ENCODE assay signal across 11 cellular contexts in genomic region chr5:119398713-119399492, GRCh38. TPM values are rescaled to one million over a fixed set of nuclear protein-coding genes. Genes with fewer than 3 reads are reported as not detected.
DNase-seq lines count a peak whose midpoint lies in the region.
"Had no signal": no experiment of that assay in that cellular context is flagged by ENCODE, and none has a peak within 500 bp of the region (broad histone marks: within the 10 kb centered on the region; RNA-seq: fewer than 3 reads in every experiment).

No MANE protein-coding gene starts in this region.

- peaks cover 5% of the 10 kb centered on the region for H3K4me1 ChIP-seq in BLaER1

- DNase-seq in NCI-H446 treated with DMSO at 0.1 percent for 48 hours (lab: John Stamatoyannopoulos, UW) = peak; percentile 57
- peak; percentile 99 for DNase-seq in fibroblast of gingiva (ENCODE audit: low read depth)
- DNase-seq in occipital lobe (lab: John Stamatoyannopoulos, UW) = peak; percentile 10
- no peak for DNase-seq in GM19240 (ENCODE audit: insufficient read length, low spot score)
- no peak for DNase-seq in iPS-NIHi7 (ENCODE audit: extremely low spot score)
- DNase-seq in pons (ENCODE audit: low spot score) = no peak
- no peak for DNase-seq in H7
- DNase-seq: activated naive CD4-positive, alpha-beta T cell treated with anti-CD3 and anti-CD28 coated beads, Interleukin-2, amount 10 ng/mL, durations not matched to agents 7 days and 5 days; stimulated activated CD4-positive, alpha-beta T cell treated with anti-CD3 and anti-CD28 coated beads, Interleukin-4, amount 100 ng/mL, for 24 hours had no signal

- peak overlapping the region; percentile 23; the same call in 1 of the 2 replicates for H3K4me2 ChIP-seq in BLaER1

- no peaks in the 10 kb centered on the region for H4K20me1 ChIP-seq in BLaER1

- no peaks in the 10 kb centered on the region for H3K9me3 ChIP-seq in BLaER1
- H3K9me3 ChIP-seq: SJSA1 had no signal

- no peak overlapping the region for H3K9ac ChIP-seq in BLaER1

- no peaks in the 10 kb centered on the region for H3K27me3 ChIP-seq in BLaER1
- no peaks in the 10 kb centered on the region for H3K27me3 ChIP-seq in H7 (ENCODE audit: control insufficient read depth, insufficient read depth, low read length)
- H3K27me3 ChIP-seq: SJSA1 had no signal

- H3K36me3 ChIP-seq in BLaER1 (peaks cover 12% of the 10 kb centered on the region), H7 (replicated peaks; ENCODE audit: control insufficient read depth, insufficient read depth, low read length) (no peaks in the 10 kb centered on the region)
- H3K36me3 ChIP-seq: SJSA1 had no signal

- H3K27ac ChIP-seq in BLaER1 = no peak overlapping the region

- H3K4me3 ChIP-seq in BLaER1 (no peak overlapping the region), H7 (ENCODE audit: insufficient read depth, low read depth, low read length) (no peak overlapping the region)
- H3K4me3 ChIP-seq: SJSA1 had no signal

RNA-seq across cellular contexts. Expression of gene TNFAIP8, which starts 43.1 kb away (rescaled TPM):
- 5.0 TPM for total RNA-seq in occipital lobe
- 38.6 and 45.8 TPM in 2 replicates for total RNA-seq in H7 (2014; rRNA removed; shearing (Covaris generic))

RNA-seq across cellular contexts. Expression of gene HSD17B4, which starts 53.4 kb away (rescaled TPM):
- total RNA-seq in occipital lobe = 203 TPM
- 339 and 409 TPM in 2 replicates for total RNA-seq in H7 (2014; rRNA removed; shearing (Covaris generic))

Comparison
In these comparisons a context has a peak if more than half of its experiments do, and no peak if none do; other contexts are left out.
1. DNase-seq: peak in NCI-H446 treated with DMSO at 0.1 percent for 48 hours (single experiment), fibroblast of gingiva (single experiment) and occipital lobe (single experiment); none in GM19240 (single experiment), iPS-NIHi7 (single experiment), pons (single experiment) and H7 (single experiment).